1 cellular context compared by ENCODE assay signal in genomic region chr19:7522072-7522922, GRCh38.
TF ChIP-seq lines count a peak whose summit lies in the region.

Gene MCOLN1 (plus strand): TSS chr19:7522624. CDS start chr19:7522751, 127 bp downstream.

TF ChIP-seq in K562, 482 proteins besides CTCF, POLR2A, EP300 and RAD21 (continued from another document and continues in another):
- TF ChIP-seq EP400 (IDR thresholded peaks at IDR 0.05) = peak; percentile 74
- no peak for TF ChIP-seq ZNF79 (CRISPR knock-in tag; IDR thresholded peaks at IDR 0.05; ENCODE audit: low read depth)
- peak; percentile 66 for TF ChIP-seq E2F8 (IDR thresholded peaks at IDR 0.05; ENCODE audit: low read depth, partially characterized antibody)
- no peak for TF ChIP-seq ZBTB11 (CRISPR knock-in tag; IDR thresholded peaks at IDR 0.05)
- no peak for TF ChIP-seq STAG1 (CRISPR knock-in tag; IDR thresholded peaks at IDR 0.05; ENCODE audit: borderline replicate concordance)
- TF ChIP-seq E2F4 (CRISPR knock-in tag; IDR thresholded peaks at IDR 0.05; ENCODE audit: low read depth) = peak; percentile 92; the same call in 1 of the 2 replicates
- peak; percentile 27 for TF ChIP-seq SP2 (IDR thresholded peaks at IDR 0.05; ENCODE audit: extremely low read depth, low read depth, low read length, poor library complexity, severe bottlenecking)
- no peak for TF ChIP-seq NELFE (IDR thresholded peaks at IDR 0.05; ENCODE audit: insufficient read depth, insufficient read length)
- TF ChIP-seq PATZ1 (CRISPR knock-in tag; IDR thresholded peaks at IDR 0.05; ENCODE audit: borderline replicate concordance) = no peak; the same call in 1 of the 2 replicates
- no peak; a peak in 1 of 4 replicates for TF ChIP-seq KDM1A (IDR thresholded peaks at IDR 0.05)
- TF ChIP-seq ZNF274 (IDR thresholded peaks at IDR 0.05; ENCODE audit: borderline replicate concordance, low read depth, low read length) = no peak
- no peak for TF ChIP-seq MAFF (IDR thresholded peaks at IDR 0.05; ENCODE audit: low read length)
- no peak for TF ChIP-seq ZNF407 (IDR thresholded peaks at IDR 0.05; ENCODE audit: low read depth)
- TF ChIP-seq KLF16 (IDR thresholded peaks at IDR 0.05) = no peak
- TF ChIP-seq ZNF436 (CRISPR knock-in tag; IDR thresholded peaks at IDR 0.05) = no peak
- TF ChIP-seq POLR3A (IDR thresholded peaks at IDR 0.05; ENCODE audit: borderline replicate concordance, extremely low read depth, insufficient read depth, insufficient read length) = no peak
- TF ChIP-seq SREBF1 (IDR thresholded peaks at IDR 0.05; ENCODE audit: borderline replicate concordance, low read depth, low read length) = peak; percentile 92
- TF ChIP-seq HDAC1 (IDR thresholded peaks at IDR 0.05) = peak in 1 of 2 experiments; percentile 95; a peak in 3 of 4 replicates
- TF ChIP-seq SPI1 (IDR thresholded peaks at IDR 0.05; ENCODE audit: borderline replicate concordance, low read depth, low read length) = peak; percentile 70; the same call in 1 of the 2 replicates
- no peak for TF ChIP-seq BMI1 (IDR thresholded peaks at IDR 0.05; ENCODE audit: low read length)
- TF ChIP-seq ZNF316 (IDR thresholded peaks at IDR 0.05) = no peak
- no peak for TF ChIP-seq ZKSCAN8 (CRISPR knock-in tag; IDR thresholded peaks at IDR 0.05)
- no peak for TF ChIP-seq ZNF431 (CRISPR knock-in tag; IDR thresholded peaks at IDR 0.05)
- peak; percentile 49; the same call in 1 of the 2 replicates for TF ChIP-seq ARID3B (CRISPR knock-in tag; IDR thresholded peaks at IDR 0.05; ENCODE audit: borderline replicate concordance)
- TF ChIP-seq ETV1 (tag; conservative IDR thresholded peaks at IDR 0.05; ENCODE audit: low read depth) = no peak
- TF ChIP-seq CREM (IDR thresholded peaks at IDR 0.05; ENCODE audit: low read depth) = peak; percentile 80; the same call in 1 of the 2 replicates
- no peak for TF ChIP-seq CHAMP1 (IDR thresholded peaks at IDR 0.05)
- TF ChIP-seq FOSL1 (tag; conservative IDR thresholded peaks at IDR 0.05) = peak; percentile 20; the same call in 1 of the 2 replicates
- no peak for TF ChIP-seq PHF21A (IDR thresholded peaks at IDR 0.05; ENCODE audit: borderline replicate concordance, low read depth)
- TF ChIP-seq ZNF655 (CRISPR knock-in tag; IDR thresholded peaks at IDR 0.05) = no peak
- no peak for TF ChIP-seq ZNF347 (CRISPR knock-in tag; IDR thresholded peaks at IDR 0.05; ENCODE audit: low read depth)
